Comparison of ENCODE assay signal across 9 cellular contexts in the genomic region with DNA sequence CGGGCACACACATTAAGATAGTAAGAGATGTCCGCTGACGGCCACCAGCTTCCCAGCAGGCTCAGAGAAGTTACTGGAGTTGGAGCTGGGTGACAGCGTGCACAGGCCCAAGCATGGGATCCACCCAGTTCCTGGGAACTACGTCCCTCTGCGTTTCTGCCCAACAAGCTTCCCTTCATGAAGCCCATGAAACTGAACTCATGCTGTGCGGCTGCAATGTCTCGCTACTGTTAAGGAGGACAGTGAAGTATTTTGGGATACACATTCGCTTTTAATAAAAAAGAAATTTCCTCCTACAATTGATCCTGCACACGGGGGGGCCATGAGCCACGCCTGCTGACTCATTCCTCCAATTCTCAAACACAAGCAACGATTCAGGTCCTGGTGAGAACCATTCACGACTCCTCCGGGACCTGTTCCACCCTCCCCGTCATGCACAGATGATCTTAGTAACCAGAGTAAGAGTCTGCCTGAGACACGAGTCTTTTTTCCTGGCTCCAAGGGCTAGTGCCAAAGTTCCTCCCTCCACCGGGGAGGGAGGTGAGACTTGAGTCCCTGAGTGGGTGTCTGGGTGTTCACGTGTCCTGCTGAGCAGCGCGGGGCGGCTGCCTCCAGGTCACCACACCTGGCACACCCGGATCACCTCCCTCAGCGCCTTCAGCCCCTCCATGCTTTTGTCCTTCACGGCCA. TPM values are rescaled to one million over a fixed set of nuclear protein-coding genes. Genes with fewer than 3 reads are reported as not detected.
DNase-seq lines count a peak whose midpoint lies in the region; ATAC-seq, FAIRE-seq and TF ChIP-seq lines count a peak whose summit lies in the region.
"Had no signal": no experiment of that assay in that cellular context is flagged by ENCODE, and none has a peak within 500 bp of the region (broad histone marks: within the 10 kb centered on the region; RNA-seq: fewer than 3 reads in every experiment).

No MANE protein-coding gene starts in this region.

- TF ChIP-seq POLR2A in K562 (conservative IDR thresholded peaks at IDR 0.05) = 0 out of 2 replicates have a peak, but pooled peaks have one; percentile 11

- H3K4me1 ChIP-seq in K562 (replicated peaks in 1 of 2; ENCODE audit: control insufficient read depth in 2 of 2, insufficient read depth in 2 of 2, low read length in 2 of 2) = peaks cover 32 to 71% of the 10 kb centered on the region in 2 experiments; a peak in 4 of 5 replicates

- no peak overlapping the region; the same call in 1 of the 2 replicates for H3K4me3 ChIP-seq in K562

- peak overlapping the region; percentile 56 for H3K27ac ChIP-seq in K562 (ENCODE audit: extremely low read depth, low read depth, low read length)

- BruUV-seq in K562 (replicated peaks; lab: Mats Ljungman, UMichigan) = no TSS peak

- in situ Hi-C loops in K562 (cut with MboI) = no loop called here

- TF ChIP-seq RAD21 in K562 (CRISPR knock-in tag; conservative IDR thresholded peaks at IDR 0.05 in 1 of 2, IDR thresholded peaks at IDR 0.05 in 1 of 2) = no peak

- H3K36me3 ChIP-seq in K562 (ENCODE audit: control insufficient read depth, insufficient read depth, low read length) = peaks cover 30% of the 10 kb centered on the region; the same call in 2 of the 3 replicates

- CTCF ChIA-PET in K562 (lab: Yijun Ruan, JAX; ENCODE audit: low intra/inter-chr PET ratio) = no interaction called here

- intact Hi-C loops in K562 (cut with micrococcal nuclease) = no loop called here

- peak overlapping the region; percentile 39 to 89 for H3K9ac ChIP-seq in K562 (ENCODE audit: insufficient read depth in 1 of 2, low read depth in 2 of 2, low read length in 2 of 2)

- FAIRE-seq in K562 (lab: Jason Lieb, UNC) = peak; percentile 84
- FAIRE-seq: GM12892 had no signal

- ATAC-seq in K562 (no peak), HG03039 (IDR thresholded peaks at IDR 0.05; ENCODE audit: unreplicated experiment) (no peak)

- no peaks in the 10 kb centered on the region for H3K9me1 ChIP-seq in K562 (ENCODE audit: control insufficient read depth, insufficient read depth, low read length)

- no peak for TF ChIP-seq EP300 in K562 (IDR thresholded peaks at IDR 0.05; ENCODE audit: low read length)

- TF ChIP-seq CTCF in K562 (IDR thresholded peaks at IDR 0.05 in 2 of 3, conservative IDR thresholded peaks at IDR 0.05 in 1 of 3; ENCODE audit: insufficient read depth in 2 of 3, low read depth in 1 of 3, low read length in 3 of 3) = no peak

- no peaks in the 10 kb centered on the region for H4K20me1 ChIP-seq in K562 (replicated peaks; ENCODE audit: control insufficient read depth, insufficient read depth, low read length)

- peak overlapping the region; percentile 56 for H3K4me2 ChIP-seq in K562 (ENCODE audit: insufficient read depth, low read length)

- H3K79me2 ChIP-seq in K562 (ENCODE audit: control insufficient read depth, insufficient read depth, low read length) = peaks cover 44% of the 10 kb centered on the region

- no peak overlapping the region for H2AFZ ChIP-seq in K562 (ENCODE audit: low read depth, low read length)

- DNase-seq in AG08396 (ENCODE audit: low spot score) (peak; percentile 79), HK-2 (ENCODE audit: unreplicated experiment) (peak; percentile 39), K562 (ENCODE audit: extremely low read depth in 1 of 4, low spot score in 3 of 4) (peak; percentile 51 to 58 (median 54)), mucosa of gallbladder (ENCODE audit: low spot score) (peak; percentile 77), foreskin melanocyte (no peak), retina (no peak)
- DNase-seq in NK-92 treated with Interleukin-12 subunit alpha and Interleukin-12 subunit beta, amount 100 ng/mL, for 24 hours (lab: John Stamatoyannopoulos, UW) = no peak

- 42% methylated on average over 22 of the region's 24 CpGs for WGBS in K562 (ENCODE audit: insufficient coverage, low coverage, missing lambda C conversion rate)

- POLR2A ChIA-PET in K562 (lab: Yijun Ruan, JAX) = interaction anchor here (0.6 to 0.7 kb wide), 2 partner anchors 15 to 787 kb away, joined by 3 read pairs; a partner anchor contains a TSS

- no peaks in the 10 kb centered on the region for H3K27me3 ChIP-seq in K562 (ENCODE audit: control insufficient read depth in 2 of 2, insufficient read depth in 2 of 2, low read length in 2 of 2)

- H3K9me3 ChIP-seq in K562 (replicated peaks; ENCODE audit: control insufficient read depth, insufficient read depth, low read depth, low read length) = no peaks in the 10 kb centered on the region

TF ChIP-seq in K562, 482 proteins besides CTCF, POLR2A, EP300 and RAD21 (continues in another document):
- TF ChIP-seq, protein P1, sequence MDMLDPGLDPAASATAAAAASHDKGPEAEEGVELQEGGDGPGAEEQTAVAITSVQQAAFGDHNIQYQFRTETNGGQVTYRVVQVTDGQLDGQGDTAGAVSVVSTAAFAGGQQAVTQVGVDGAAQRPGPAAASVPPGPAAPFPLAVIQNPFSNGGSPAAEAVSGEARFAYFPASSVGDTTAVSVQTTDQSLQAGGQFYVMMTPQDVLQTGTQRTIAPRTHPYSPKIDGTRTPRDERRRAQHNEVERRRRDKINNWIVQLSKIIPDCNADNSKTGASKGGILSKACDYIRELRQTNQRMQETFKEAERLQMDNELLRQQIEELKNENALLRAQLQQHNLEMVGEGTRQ (CRISPR knock-in tag; IDR thresholded peaks at IDR 0.05) = 0 out of 2 replicates have a peak, but pooled peaks have one; percentile 23
- peak; percentile 30; the same call in 1 of the 2 replicates for TF ChIP-seq MAFG (tag; conservative IDR thresholded peaks at IDR 0.05)
- 0 out of 2 replicates have a peak, but pooled peaks have one; percentile 31 for TF ChIP-seq KAT7 (CRISPR knock-in tag; IDR thresholded peaks at IDR 0.05; ENCODE audit: borderline replicate concordance)
- TF ChIP-seq NFE2L1 (tag; IDR thresholded peaks at IDR 0.05; ENCODE audit: borderline replicate concordance, low read depth) = 0 out of 2 replicates have a peak, but pooled peaks have one; percentile 16

RNA-seq across cellular contexts. Expression of a gene that starts 2.6 kb away (rescaled TPM):
- total RNA-seq in K562 (2011; cell fraction: chromatin; rRNA removed; ENCODE audit: low replicate concordance) = 26.2 and 74.4 TPM in 2 replicates
- 89.7 and 92.9 TPM in 2 replicates for total RNA-seq in K562 (2011; cell fraction: nucleolus; rRNA removed)
- 63.3 and 66.8 TPM in 2 replicates for total RNA-seq in K562 (2011; cell fraction: nucleoplasm; rRNA removed)
- total RNA-seq in K562 (2014; rRNA removed) (122 and 132 TPM in 2 replicates), K562 (2014; rRNA removed; fragmentation: Illumina TruSeq; extraction: Trizol) (46.5 and 57.2 TPM in 2 replicates), K562 (2015; rRNA removed; fragmentation: Illumina TruSeq; extraction: Trizol) (81.5 and 83.4 TPM in 2 replicates), K562 (2021) (77.3 and 80.1 TPM in 2 replicates), mucosa of gallbladder (23.7 TPM)
- polyA plus RNA-seq in K562 (2011; rRNA removed) (93.6 and 96.3 TPM in 2 replicates), K562 (2014; fragmentation: Illumina TruSeq; extraction: Trizol) (54.0 and 64.6 TPM in 2 replicates), K562 (2014; fragmentation: Nextera tagmentation; extraction: Ambion mirVana) (10 to 100 TPM; 34.8 to 55.3 TPM), K562 (2014; rRNA removed) (121 and 136 TPM in 2 replicates)
- polyA plus RNA-seq in K562 (2011; cell fraction: cytosol; rRNA removed) = 110 and 136 TPM in 2 replicates
- polyA plus RNA-seq in K562 (2011; cell fraction: nucleus; rRNA removed) = 144 and 158 TPM in 2 replicates
- polyA plus RNA-seq in K562 (2012) = 65.4 and 71.5 TPM in 2 replicates
- polyA minus RNA-seq in K562 (2011; rRNA and poly(A)+ RNA removed) = 20.1 and 30.9 TPM in 2 replicates
- 22.6 and 24.3 TPM in 2 replicates for polyA minus RNA-seq in K562 (2011; cell fraction: cytosol; rRNA and poly(A)+ RNA removed)
- 12.3 and 13.9 TPM in 2 replicates for polyA minus RNA-seq in K562 (2011; cell fraction: nucleus; rRNA and poly(A)+ RNA removed)

RNA-seq across cellular contexts. Expression of a gene that starts 11.2 kb away (rescaled TPM):
- total RNA-seq in K562 (2011; cell fraction: chromatin; rRNA removed; ENCODE audit: low replicate concordance) = 0.32 and 2.6 TPM in 2 replicates
- 0.66 and 1.5 TPM in 2 replicates for total RNA-seq in K562 (2011; cell fraction: nucleolus; rRNA removed)
- total RNA-seq in K562 (2011; cell fraction: nucleoplasm; rRNA removed) = 0.29 and 1.8 TPM in 2 replicates
- total RNA-seq in K562 (2014; rRNA removed) (0.18 TPM in 1 of 2 replicates, not detected in the other), K562 (2014; rRNA removed; fragmentation: Illumina TruSeq; extraction: Trizol) (not detected in 2 replicates), K562 (2015; rRNA removed; fragmentation: Illumina TruSeq; extraction: Trizol) (not detected in 2 replicates), K562 (2021) (0.11 and 0.31 TPM in 2 replicates), mucosa of gallbladder (39.8 TPM)
- polyA plus RNA-seq in K562 (2011; rRNA removed) (0.10 and 0.20 TPM in 2 replicates), K562 (2014; fragmentation: Illumina TruSeq; extraction: Trizol) (not detected in 2 replicates), K562 (2014; fragmentation: Nextera tagmentation; extraction: Ambion mirVana) (not detected), K562 (2014; rRNA removed) (not detected in 2 replicates)
- 0.12 and 0.72 TPM in 2 replicates for polyA plus RNA-seq in K562 (2011; cell fraction: cytosol; rRNA removed)
- 0.53 and 1.7 TPM in 2 replicates for polyA plus RNA-seq in K562 (2011; cell fraction: nucleus; rRNA removed)
- polyA plus RNA-seq in K562 (2012) = 0.04 and 0.12 TPM in 2 replicates
- polyA minus RNA-seq in K562 (2011; rRNA and poly(A)+ RNA removed) = 0.14 and 0.15 TPM in 2 replicates
- 0.19 and 0.27 TPM in 2 replicates for polyA minus RNA-seq in K562 (2011; cell fraction: cytosol; rRNA and poly(A)+ RNA removed)
- polyA minus RNA-seq in K562 (2011; cell fraction: nucleus; rRNA and poly(A)+ RNA removed) = 0.89 and 1.1 TPM in 2 replicates

RNA-seq across cellular contexts. Expression of a gene that starts 36.7 kb away (rescaled TPM):
- 8.5 and 20.5 TPM in 2 replicates for total RNA-seq in K562 (2011; cell fraction: chromatin; rRNA removed; ENCODE audit: low replicate concordance)
- total RNA-seq in K562 (2011; cell fraction: nucleolus; rRNA removed) = 11.2 and 12.1 TPM in 2 replicates
- 5.1 and 7.6 TPM in 2 replicates for total RNA-seq in K562 (2011; cell fraction: nucleoplasm; rRNA removed)
- total RNA-seq in K562 (2014; rRNA removed) (11.7 and 15.6 TPM in 2 replicates), K562 (2014; rRNA removed; fragmentation: Illumina TruSeq; extraction: Trizol) (1.1 and 1.3 TPM in 2 replicates), K562 (2015; rRNA removed; fragmentation: Illumina TruSeq; extraction: Trizol) (4.7 and 5.5 TPM in 2 replicates), K562 (2021) (17.6 and 24.4 TPM in 2 replicates), mucosa of gallbladder (56.6 TPM)
- polyA plus RNA-seq in K562 (2011; rRNA removed) (2.1 and 4.9 TPM in 2 replicates), K562 (2014; fragmentation: Illumina TruSeq; extraction: Trizol) (3.7 and 6.9 TPM in 2 replicates), K562 (2014; fragmentation: Nextera tagmentation; extraction: Ambion mirVana) (under 1 TPM; 0.04 to 0.07 TPM), K562 (2014; rRNA removed) (12.8 and 13.5 TPM in 2 replicates)
- polyA plus RNA-seq in K562 (2011; cell fraction: cytosol; rRNA removed) = 3.8 and 5.1 TPM in 2 replicates
- 9.8 and 26.1 TPM in 2 replicates for polyA plus RNA-seq in K562 (2011; cell fraction: nucleus; rRNA removed)
- 11.2 and 12.1 TPM in 2 replicates for polyA plus RNA-seq in K562 (2012)
- 0.66 and 1.1 TPM in 2 replicates for polyA minus RNA-seq in K562 (2011; rRNA and poly(A)+ RNA removed)
- 5.5 and 7.7 TPM in 2 replicates for polyA minus RNA-seq in K562 (2011; cell fraction: cytosol; rRNA and poly(A)+ RNA removed)
- polyA minus RNA-seq in K562 (2011; cell fraction: nucleus; rRNA and poly(A)+ RNA removed) = 3.6 and 3.8 TPM in 2 replicates

Comparison
In these comparisons a context has a peak if more than half of its experiments do, and no peak if none do; other contexts are left out.
1. DNase-seq: peak in AG08396 (single experiment), HK-2 (single experiment), K562 (4 of 4) and mucosa of gallbladder (single experiment); none in foreskin melanocyte (single experiment), NK-92 treated with Interleukin-12 subunit alpha and Interleukin-12 subunit beta, amount 100 ng/mL, for 24 hours (single experiment) and retina (single experiment).
2. RNA of a gene that starts 11.2 kb away (total RNA-seq): 39.8 TPM in mucosa of gallbladder (single experiment); 0.11 to 2.6 TPM in K562; every median in the first group is over 10 times any median in the second.